In genomic region chr4:4914059-4914820, GRCh38 we compare ENCODE assay signal across 2 cellular contexts.
TF ChIP-seq lines count a peak whose summit lies in the region.

No MANE protein-coding gene starts in this region.

TF ChIP-seq in HepG2, 621 proteins besides CTCF, POLR2A, EP300 and RAD21:
- TF ChIP-seq CEBPB (IDR thresholded peaks at IDR 0.05; ENCODE audit: borderline replicate concordance, low read depth, low read length) (peak; percentile 54; the same call in 1 of the 2 replicates), ETV6 (CRISPR knock-in tag; conservative IDR thresholded peaks at IDR 0.05) (no peak)

TF ChIP-seq in WTC11, 78 proteins besides CTCF, POLR2A, EP300 and RAD21:
- no peak for TF ChIP-seq TCF7 (CRISPR knock-in tag; IDR thresholded peaks at IDR 0.05; ENCODE audit: low read depth)
- no peak for TF ChIP-seq ZNF232 (CRISPR knock-in tag; IDR thresholded peaks at IDR 0.05)
- no peak for TF ChIP-seq E2F5 (CRISPR knock-in tag; IDR thresholded peaks at IDR 0.05)
- TF ChIP-seq, protein P1, sequence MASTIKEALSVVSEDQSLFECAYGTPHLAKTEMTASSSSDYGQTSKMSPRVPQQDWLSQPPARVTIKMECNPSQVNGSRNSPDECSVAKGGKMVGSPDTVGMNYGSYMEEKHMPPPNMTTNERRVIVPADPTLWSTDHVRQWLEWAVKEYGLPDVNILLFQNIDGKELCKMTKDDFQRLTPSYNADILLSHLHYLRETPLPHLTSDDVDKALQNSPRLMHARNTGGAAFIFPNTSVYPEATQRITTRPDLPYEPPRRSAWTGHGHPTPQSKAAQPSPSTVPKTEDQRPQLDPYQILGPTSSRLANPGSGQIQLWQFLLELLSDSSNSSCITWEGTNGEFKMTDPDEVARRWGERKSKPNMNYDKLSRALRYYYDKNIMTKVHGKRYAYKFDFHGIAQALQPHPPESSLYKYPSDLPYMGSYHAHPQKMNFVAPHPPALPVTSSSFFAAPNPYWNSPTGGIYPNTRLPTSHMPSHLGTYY (CRISPR knock-in tag; IDR thresholded peaks at IDR 0.05) = no peak
- TF ChIP-seq ZNF512 (CRISPR knock-in tag; IDR thresholded peaks at IDR 0.05; ENCODE audit: borderline replicate concordance) = no peak
- no peak for TF ChIP-seq MXD4 (CRISPR knock-in tag; IDR thresholded peaks at IDR 0.05; ENCODE audit: borderline replicate concordance)
- TF ChIP-seq, protein P2, sequence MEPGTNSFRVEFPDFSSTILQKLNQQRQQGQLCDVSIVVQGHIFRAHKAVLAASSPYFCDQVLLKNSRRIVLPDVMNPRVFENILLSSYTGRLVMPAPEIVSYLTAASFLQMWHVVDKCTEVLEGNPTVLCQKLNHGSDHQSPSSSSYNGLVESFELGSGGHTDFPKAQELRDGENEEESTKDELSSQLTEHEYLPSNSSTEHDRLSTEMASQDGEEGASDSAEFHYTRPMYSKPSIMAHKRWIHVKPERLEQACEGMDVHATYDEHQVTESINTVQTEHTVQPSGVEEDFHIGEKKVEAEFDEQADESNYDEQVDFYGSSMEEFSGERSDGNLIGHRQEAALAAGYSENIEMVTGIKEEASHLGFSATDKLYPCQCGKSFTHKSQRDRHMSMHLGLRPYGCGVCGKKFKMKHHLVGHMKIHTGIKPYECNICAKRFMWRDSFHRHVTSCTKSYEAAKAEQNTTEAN (CRISPR knock-in tag; IDR thresholded peaks at IDR 0.05) = no peak
- no peak for TF ChIP-seq SP1 (CRISPR knock-in tag; conservative IDR thresholded peaks at IDR 0.05)
- no peak for TF ChIP-seq FOXJ3 (CRISPR knock-in tag; IDR thresholded peaks at IDR 0.05; ENCODE audit: borderline replicate concordance)
- no peak for TF ChIP-seq PRRX2 (CRISPR knock-in tag; IDR thresholded peaks at IDR 0.05)
- TF ChIP-seq CREM (CRISPR knock-in tag; IDR thresholded peaks at IDR 0.05) = no peak
- no peak for TF ChIP-seq RORB (CRISPR knock-in tag; IDR thresholded peaks at IDR 0.05)
- TF ChIP-seq RELA (CRISPR knock-in tag; IDR thresholded peaks at IDR 0.05; ENCODE audit: borderline replicate concordance) = no peak
- TF ChIP-seq MYBL2 (CRISPR knock-in tag; IDR thresholded peaks at IDR 0.05) = no peak
- TF ChIP-seq NFE2L1 (CRISPR knock-in tag; IDR thresholded peaks at IDR 0.05) = no peak
- TF ChIP-seq, protein P3, sequence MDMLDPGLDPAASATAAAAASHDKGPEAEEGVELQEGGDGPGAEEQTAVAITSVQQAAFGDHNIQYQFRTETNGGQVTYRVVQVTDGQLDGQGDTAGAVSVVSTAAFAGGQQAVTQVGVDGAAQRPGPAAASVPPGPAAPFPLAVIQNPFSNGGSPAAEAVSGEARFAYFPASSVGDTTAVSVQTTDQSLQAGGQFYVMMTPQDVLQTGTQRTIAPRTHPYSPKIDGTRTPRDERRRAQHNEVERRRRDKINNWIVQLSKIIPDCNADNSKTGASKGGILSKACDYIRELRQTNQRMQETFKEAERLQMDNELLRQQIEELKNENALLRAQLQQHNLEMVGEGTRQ (CRISPR knock-in tag; IDR thresholded peaks at IDR 0.05) = no peak
- TF ChIP-seq, protein P4, sequence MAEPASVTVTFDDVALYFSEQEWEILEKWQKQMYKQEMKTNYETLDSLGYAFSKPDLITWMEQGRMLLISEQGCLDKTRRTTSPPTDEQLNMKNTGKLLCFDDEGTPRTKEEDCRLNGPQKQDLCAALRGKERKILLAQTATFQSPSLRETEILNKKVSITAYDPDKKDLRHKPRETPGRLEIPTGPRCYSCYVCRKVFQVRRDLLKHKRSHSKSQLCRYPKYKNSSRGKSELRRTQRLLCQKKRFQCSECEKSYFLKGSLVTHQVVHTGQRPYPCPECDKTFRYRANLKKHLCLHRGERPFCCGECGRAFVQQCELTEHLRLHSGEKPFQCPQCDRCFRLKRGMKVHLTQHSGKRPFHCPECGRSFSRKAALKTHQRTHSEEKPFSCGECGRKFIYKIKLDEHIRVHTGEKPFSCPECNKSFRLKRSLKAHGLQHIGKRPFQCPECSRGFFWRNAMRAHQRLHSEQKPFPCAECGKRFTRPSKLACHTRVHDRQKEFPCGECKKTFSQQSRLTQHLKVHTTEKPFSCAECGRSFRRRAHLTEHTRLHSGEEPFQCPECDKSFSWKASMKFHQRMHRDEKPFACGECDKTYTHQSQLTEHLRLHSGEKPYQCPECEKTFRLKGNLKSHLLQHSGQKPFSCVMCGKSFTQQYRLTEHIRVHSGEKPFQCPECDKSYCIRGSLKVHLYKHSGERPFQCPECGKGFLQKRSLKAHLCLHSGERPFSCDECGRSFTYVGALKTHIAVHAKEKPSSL (CRISPR knock-in tag; conservative IDR thresholded peaks at IDR 0.05) = no peak
- TF ChIP-seq, protein P5, sequence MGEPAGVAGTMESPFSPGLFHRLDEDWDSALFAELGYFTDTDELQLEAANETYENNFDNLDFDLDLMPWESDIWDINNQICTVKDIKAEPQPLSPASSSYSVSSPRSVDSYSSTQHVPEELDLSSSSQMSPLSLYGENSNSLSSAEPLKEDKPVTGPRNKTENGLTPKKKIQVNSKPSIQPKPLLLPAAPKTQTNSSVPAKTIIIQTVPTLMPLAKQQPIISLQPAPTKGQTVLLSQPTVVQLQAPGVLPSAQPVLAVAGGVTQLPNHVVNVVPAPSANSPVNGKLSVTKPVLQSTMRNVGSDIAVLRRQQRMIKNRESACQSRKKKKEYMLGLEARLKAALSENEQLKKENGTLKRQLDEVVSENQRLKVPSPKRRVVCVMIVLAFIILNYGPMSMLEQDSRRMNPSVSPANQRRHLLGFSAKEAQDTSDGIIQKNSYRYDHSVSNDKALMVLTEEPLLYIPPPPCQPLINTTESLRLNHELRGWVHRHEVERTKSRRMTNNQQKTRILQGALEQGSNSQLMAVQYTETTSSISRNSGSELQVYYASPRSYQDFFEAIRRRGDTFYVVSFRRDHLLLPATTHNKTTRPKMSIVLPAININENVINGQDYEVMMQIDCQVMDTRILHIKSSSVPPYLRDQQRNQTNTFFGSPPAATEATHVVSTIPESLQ (CRISPR knock-in tag; IDR thresholded peaks at IDR 0.05) = no peak
